ENCODE assay signal across 8 cellular contexts in the genomic region with DNA sequence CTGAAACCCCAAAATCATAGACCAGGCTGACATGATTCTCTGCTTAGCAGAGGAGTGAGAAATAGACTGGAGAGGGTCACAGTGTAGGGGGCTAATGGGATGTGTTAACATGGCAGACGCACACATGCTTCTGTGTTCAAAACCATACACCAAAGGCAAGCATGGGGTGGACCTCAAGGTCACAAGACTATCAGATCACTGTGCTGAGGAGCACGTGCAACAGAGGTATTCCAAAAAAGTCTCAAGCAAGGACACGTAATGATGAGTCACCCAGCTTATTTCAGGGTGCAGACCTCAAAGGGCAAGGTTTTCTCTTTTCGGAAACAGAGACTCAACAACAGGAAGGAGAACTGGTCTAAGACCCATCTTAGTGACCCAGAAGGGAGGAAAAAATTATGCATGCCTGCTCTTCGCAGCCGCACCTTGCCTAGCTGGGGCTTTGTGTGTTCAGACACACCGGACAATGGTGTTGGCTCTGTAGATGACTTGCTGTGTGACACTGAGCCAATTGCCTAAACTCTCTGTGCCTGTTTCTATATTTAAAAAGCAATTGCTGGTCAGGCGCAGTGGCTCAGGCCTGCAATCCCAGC. TPM values are rescaled to one million over a fixed set of nuclear protein-coding genes. Genes with fewer than 3 reads are reported as not detected.
DNase-seq lines count a peak whose midpoint lies in the region; ATAC-seq, FAIRE-seq and TF ChIP-seq lines count a peak whose summit lies in the region.

No MANE protein-coding gene starts in this region.

- H3K36me3 Mint-ChIP-seq in activated CD8-positive, alpha-beta T cell treated with anti-CD3 and anti-CD28 coated beads for 36 hours (ENCODE audit: low read depth) = no peaks in the 10 kb centered on the region

- ATAC-seq in activated CD8-positive, alpha-beta T cell treated with anti-CD3 and anti-CD28 coated beads for 36 hours = peak; percentile 78

- intact Hi-C loops in activated CD8-positive, alpha-beta T cell treated with anti-CD3 and anti-CD28 coated beads for 36 hours (cut with micrococcal nuclease) = no loop called here

- no peaks in the 10 kb centered on the region for H3K9me3 Mint-ChIP-seq in activated CD8-positive, alpha-beta T cell treated with anti-CD3 and anti-CD28 coated beads for 36 hours

- H3K27ac Mint-ChIP-seq in activated CD8-positive, alpha-beta T cell treated with anti-CD3 and anti-CD28 coated beads for 36 hours = peak overlapping the region; percentile 83

- CTCF ChIA-PET in activated CD8-positive, alpha-beta T cell treated with anti-CD3 and anti-CD28 coated beads for 36 hours (lab: Charles Lee) = interaction anchor here (1.0 to 6.8 kb wide), 5 partner anchors 12 to 167 kb away, joined by 5 to 95 read pairs (median 23); partner anchors contain the start of gene WHRN

- POLR2A ChIA-PET in activated CD8-positive, alpha-beta T cell treated with anti-CD3 and anti-CD28 coated beads for 36 hours (lab: Charles Lee) = interaction anchor here (0.6 to 1.5 kb wide), 7 partner anchors 19 to 174 kb away, joined by 3 to 6 read pairs (median 3); partner anchors contain the start of gene TMEM268

- DNase-seq in activated CD8-positive, alpha-beta memory T cell treated with anti-CD3 and anti-CD28 coated beads for 24 hours = peak; percentile 77
- DNase-seq in activated CD8-positive, alpha-beta memory T cell treated with anti-CD3 and anti-CD28 coated beads, Interleukin-2, amount 50 U/mL, for 48 hours = no peak
- peak; percentile 37 for DNase-seq in HTR-8/SVneo (ENCODE audit: insufficient read length, low spot score)
- peak; percentile 72 for DNase-seq in activated CD8-positive, alpha-beta T cell treated with anti-CD3 and anti-CD28 coated beads for 36 hours
- peak; percentile 49 for DNase-seq in hepatic stellate cell (ENCODE audit: low spot score)
- no peak for DNase-seq in GOT3 (lab: John Stamatoyannopoulos, UW)
- DNase-seq in DMS79 (lab: John Stamatoyannopoulos, UW) = no peak
- no peak for DNase-seq in NCI-H748 (lab: John Stamatoyannopoulos, UW; ENCODE audit: unreplicated experiment)

- no peaks in the 10 kb centered on the region for H3K27me3 Mint-ChIP-seq in activated CD8-positive, alpha-beta T cell treated with anti-CD3 and anti-CD28 coated beads for 36 hours

- no peak for TF ChIP-seq CTCF in activated CD8-positive, alpha-beta T cell treated with anti-CD3 and anti-CD28 coated beads for 36 hours (IDR thresholded peaks at IDR 0.05)

- H3K4me1 Mint-ChIP-seq in activated CD8-positive, alpha-beta T cell treated with anti-CD3 and anti-CD28 coated beads for 36 hours (ENCODE audit: low read depth) = peaks cover 42% of the 10 kb centered on the region

- no peak for FAIRE-seq in HTR-8/SVneo (lab: Jason Lieb, UNC)

- H3K4me3 Mint-ChIP-seq in activated CD8-positive, alpha-beta T cell treated with anti-CD3 and anti-CD28 coated beads for 36 hours = no peak overlapping the region

RNA-seq across cellular contexts. Expression of gene WHRN, which starts 20.3 kb away (rescaled TPM):
- total RNA-seq in activated CD8-positive, alpha-beta T cell treated with anti-CD3 and anti-CD28 coated beads for 36 hours = 10 to 100 TPM; 12.6 to 14.9 TPM

Comparison
In these comparisons a context has a peak if more than half of its experiments do, and no peak if none do; other contexts are left out.
1. DNase-seq: peak in activated CD8-positive, alpha-beta memory T cell treated with anti-CD3 and anti-CD28 coated beads for 24 hours (single experiment), HTR-8/SVneo (single experiment), activated CD8-positive, alpha-beta T cell treated with anti-CD3 and anti-CD28 coated beads for 36 hours (single experiment) and hepatic stellate cell (single experiment); none in activated CD8-positive, alpha-beta memory T cell treated with anti-CD3 and anti-CD28 coated beads, Interleukin-2, amount 50 U/mL, for 48 hours (single experiment), GOT3 (single experiment), DMS79 (single experiment) and NCI-H748 (single experiment).